ENCODE assay signal across 1 cellular context in the genomic region with DNA sequence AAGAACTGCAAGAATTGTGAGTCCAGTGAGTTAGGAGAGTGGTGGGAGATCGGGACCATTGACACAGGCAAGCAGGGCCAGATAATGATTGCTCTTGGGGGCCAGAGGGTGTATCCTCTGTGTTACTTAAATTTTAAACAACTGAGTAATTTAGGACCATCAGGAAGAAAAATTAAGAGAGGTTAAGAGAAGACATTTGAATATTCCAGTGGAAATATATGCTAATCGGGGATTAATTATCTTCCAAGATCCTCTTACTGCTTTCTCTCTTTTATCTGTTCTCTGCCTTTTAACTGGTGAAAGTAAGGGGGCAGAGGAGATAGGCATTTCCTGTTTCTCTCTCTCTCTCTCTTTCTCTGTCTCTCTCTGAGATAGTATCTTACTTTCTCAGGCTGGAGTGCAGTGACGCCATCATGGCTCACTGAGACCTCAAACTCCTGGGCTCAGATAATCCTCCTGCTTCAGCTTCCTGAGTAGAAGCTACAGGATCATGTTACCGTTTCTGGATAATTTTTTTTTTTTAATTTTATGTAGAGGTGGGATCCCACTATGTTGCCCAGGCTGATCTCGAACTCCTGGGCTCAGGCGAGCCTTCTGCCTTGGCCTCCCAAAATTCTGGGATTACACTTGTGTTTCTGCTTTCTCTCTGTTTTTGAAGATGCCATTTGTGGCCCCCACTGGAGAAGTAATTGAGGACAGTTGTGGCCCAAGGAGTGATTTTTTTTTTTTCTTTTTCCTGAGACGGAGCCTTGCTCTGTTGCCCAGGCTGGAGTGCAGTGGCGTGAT.
TF ChIP-seq lines count a peak whose summit lies in the region.

No MANE protein-coding gene starts in this region.

TF ChIP-seq in K562, 482 proteins besides CTCF, POLR2A, EP300 and RAD21 (continued from another document and continues in another):
- peak; percentile 82 for TF ChIP-seq NEUROD1 (IDR thresholded peaks at IDR 0.05; ENCODE audit: borderline replicate concordance, low read depth, low read length, partially characterized antibody)
- peak; percentile 86 for TF ChIP-seq GABPA (tag; conservative IDR thresholded peaks at IDR 0.05; ENCODE audit: low read depth)
- TF ChIP-seq, protein P1, sequence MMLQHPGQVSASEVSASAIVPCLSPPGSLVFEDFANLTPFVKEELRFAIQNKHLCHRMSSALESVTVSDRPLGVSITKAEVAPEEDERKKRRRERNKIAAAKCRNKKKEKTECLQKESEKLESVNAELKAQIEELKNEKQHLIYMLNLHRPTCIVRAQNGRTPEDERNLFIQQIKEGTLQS (IDR thresholded peaks at IDR 0.05) = peak; percentile 92
- TF ChIP-seq, protein P1 (CRISPR knock-in tag; conservative IDR thresholded peaks at IDR 0.05) = peak; percentile 48; the same call in 1 of the 2 replicates
- peak in 1 of 2 experiments; percentile 73; a peak in 2 of 4 replicates for TF ChIP-seq ETV6 (IDR thresholded peaks at IDR 0.05; ENCODE audit: borderline replicate concordance in 1 of 2, low read depth in 2 of 2, low read length in 1 of 2)
- no peak for TF ChIP-seq ETV6 (CRISPR knock-in tag; IDR thresholded peaks at IDR 0.05; ENCODE audit: borderline replicate concordance)
- TF ChIP-seq, protein P2, sequence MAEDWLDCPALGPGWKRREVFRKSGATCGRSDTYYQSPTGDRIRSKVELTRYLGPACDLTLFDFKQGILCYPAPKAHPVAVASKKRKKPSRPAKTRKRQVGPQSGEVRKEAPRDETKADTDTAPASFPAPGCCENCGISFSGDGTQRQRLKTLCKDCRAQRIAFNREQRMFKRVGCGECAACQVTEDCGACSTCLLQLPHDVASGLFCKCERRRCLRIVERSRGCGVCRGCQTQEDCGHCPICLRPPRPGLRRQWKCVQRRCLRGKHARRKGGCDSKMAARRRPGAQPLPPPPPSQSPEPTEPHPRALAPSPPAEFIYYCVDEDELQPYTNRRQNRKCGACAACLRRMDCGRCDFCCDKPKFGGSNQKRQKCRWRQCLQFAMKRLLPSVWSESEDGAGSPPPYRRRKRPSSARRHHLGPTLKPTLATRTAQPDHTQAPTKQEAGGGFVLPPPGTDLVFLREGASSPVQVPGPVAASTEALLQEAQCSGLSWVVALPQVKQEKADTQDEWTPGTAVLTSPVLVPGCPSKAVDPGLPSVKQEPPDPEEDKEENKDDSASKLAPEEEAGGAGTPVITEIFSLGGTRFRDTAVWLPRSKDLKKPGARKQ (CRISPR knock-in tag; IDR thresholded peaks at IDR 0.05) = no peak
- no peak for TF ChIP-seq ZNF232 (CRISPR knock-in tag; IDR thresholded peaks at IDR 0.05)
- peak; percentile 88 for TF ChIP-seq ZNF592 (IDR thresholded peaks at IDR 0.05)
- TF ChIP-seq HDGF (IDR thresholded peaks at IDR 0.05) = 0 out of 2 replicates have a peak, but pooled peaks have one; percentile 61
- peak; percentile 25; the same call in 1 of the 2 replicates for TF ChIP-seq L3MBTL2 (IDR thresholded peaks at IDR 0.05)
- peak; percentile 58; the same call in 1 of the 2 replicates for TF ChIP-seq ZC3H11A (IDR thresholded peaks at IDR 0.05; ENCODE audit: low read depth, low read length)
- 0 out of 2 replicates have a peak, but pooled peaks have one; percentile 39 for TF ChIP-seq NFATC3 (IDR thresholded peaks at IDR 0.05)
- no peak for TF ChIP-seq PBX2 (CRISPR knock-in tag; IDR thresholded peaks at IDR 0.05; ENCODE audit: low read depth)
- TF ChIP-seq PBX2 (tag; conservative IDR thresholded peaks at IDR 0.05; ENCODE audit: low read depth) = peak; percentile 39
- TF ChIP-seq ZNF57 (CRISPR knock-in tag; IDR thresholded peaks at IDR 0.05) = no peak
- peak in 1 of 2 experiments; percentile 60 for TF ChIP-seq NCOA2 (IDR thresholded peaks at IDR 0.05; ENCODE audit: partially characterized antibody in 2 of 2)
- peak; percentile 53 for TF ChIP-seq MYC (IDR thresholded peaks at IDR 0.05; ENCODE audit: low read depth, low read length)
- no peak for TF ChIP-seq MYC (CRISPR knock-in tag; IDR thresholded peaks at IDR 0.05; ENCODE audit: borderline replicate concordance, low read depth)
- no peak for TF ChIP-seq PTBP1 (IDR thresholded peaks at IDR 0.05; ENCODE audit: low read depth, low read length)
- TF ChIP-seq POLR2H (tag; IDR thresholded peaks at IDR 0.05; ENCODE audit: low read depth) = 0 out of 2 replicates have a peak, but pooled peaks have one; percentile 59
- peak; percentile 58 for TF ChIP-seq EP400 (IDR thresholded peaks at IDR 0.05)
- TF ChIP-seq ZNF584 (CRISPR knock-in tag; IDR thresholded peaks at IDR 0.05; ENCODE audit: low read depth) = peak; percentile 74; the same call in 1 of the 2 replicates
- no peak for TF ChIP-seq ZNF217 (CRISPR knock-in tag; IDR thresholded peaks at IDR 0.05)
- TF ChIP-seq, protein P3, sequence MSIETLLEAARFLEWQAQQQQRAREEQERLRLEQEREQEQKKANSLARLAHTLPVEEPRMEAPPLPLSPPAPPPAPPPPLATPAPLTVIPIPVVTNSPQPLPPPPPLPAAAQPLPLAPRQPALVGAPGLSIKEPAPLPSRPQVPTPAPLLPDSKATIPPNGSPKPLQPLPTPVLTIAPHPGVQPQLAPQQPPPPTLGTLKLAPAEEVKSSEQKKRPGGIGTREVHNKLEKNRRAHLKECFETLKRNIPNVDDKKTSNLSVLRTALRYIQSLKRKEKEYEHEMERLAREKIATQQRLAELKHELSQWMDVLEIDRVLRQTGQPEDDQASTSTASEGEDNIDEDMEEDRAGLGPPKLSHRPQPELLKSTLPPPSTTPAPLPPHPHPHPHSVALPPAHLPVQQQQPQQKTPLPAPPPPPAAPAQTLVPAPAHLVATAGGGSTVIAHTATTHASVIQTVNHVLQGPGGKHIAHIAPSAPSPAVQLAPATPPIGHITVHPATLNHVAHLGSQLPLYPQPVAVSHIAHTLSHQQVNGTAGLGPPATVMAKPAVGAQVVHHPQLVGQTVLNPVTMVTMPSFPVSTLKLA (conservative IDR thresholded peaks at IDR 0.05) = peak in 1 of 2 experiments; percentile 35; a peak in 1 of 4 replicates
- peak; percentile 85 for TF ChIP-seq ZNF384 (IDR thresholded peaks at IDR 0.05; ENCODE audit: low read depth, low read length)
- no peak for TF ChIP-seq SIRT6 (IDR thresholded peaks at IDR 0.05; ENCODE audit: low read depth, low read length)
- TF ChIP-seq GTF2E2 (tag; IDR thresholded peaks at IDR 0.05) = no peak
- TF ChIP-seq CC2D1A (IDR thresholded peaks at IDR 0.05) = peak; percentile 70
- peak; percentile 26; the same call in 1 of the 2 replicates for TF ChIP-seq ADNP (tag; IDR thresholded peaks at IDR 0.05)
- TF ChIP-seq BRD9 (IDR thresholded peaks at IDR 0.05; ENCODE audit: low read depth, partially characterized antibody) = peak; percentile 94
- peak; percentile 88 for TF ChIP-seq HDAC2 (IDR thresholded peaks at IDR 0.05)
- peak; percentile 91 for TF ChIP-seq ZNF589 (CRISPR knock-in tag; IDR thresholded peaks at IDR 0.05; ENCODE audit: low read depth)
- peak; percentile 78; the same call in 1 of the 2 replicates for TF ChIP-seq BRD4 (IDR thresholded peaks at IDR 0.05)
- peak; percentile 87 for TF ChIP-seq JUN (IDR thresholded peaks at IDR 0.05; ENCODE audit: borderline replicate concordance, low read depth, low read length)
- TF ChIP-seq JUN (CRISPR knock-in tag; IDR thresholded peaks at IDR 0.05; ENCODE audit: borderline replicate concordance) = no peak
- TF ChIP-seq TAF9B (IDR thresholded peaks at IDR 0.05; ENCODE audit: partially characterized antibody) = peak; percentile 45
- no peak for TF ChIP-seq ZNF174 (CRISPR knock-in tag; IDR thresholded peaks at IDR 0.05)
- 0 out of 2 replicates have a peak, but pooled peaks have one; percentile 66 for TF ChIP-seq ZBTB33 (CRISPR knock-in tag; IDR thresholded peaks at IDR 0.05)
- TF ChIP-seq TOE1 (IDR thresholded peaks at IDR 0.05; ENCODE audit: borderline replicate concordance) = peak; percentile 52
- TF ChIP-seq TOE1 (CRISPR knock-in tag; IDR thresholded peaks at IDR 0.05; ENCODE audit: borderline replicate concordance, low read depth) = no peak
- TF ChIP-seq MAZ (CRISPR knock-in tag; conservative IDR thresholded peaks at IDR 0.05 in 1 of 2, IDR thresholded peaks at IDR 0.05 in 1 of 2) = peak; percentile 37 to 52; a peak in 1 of 4 replicates
- peak; percentile 94 for TF ChIP-seq LEF1 (IDR thresholded peaks at IDR 0.05)
- no peak for TF ChIP-seq CHD2 (IDR thresholded peaks at IDR 0.05; ENCODE audit: low read depth, low read length)
- TF ChIP-seq, protein P4, sequence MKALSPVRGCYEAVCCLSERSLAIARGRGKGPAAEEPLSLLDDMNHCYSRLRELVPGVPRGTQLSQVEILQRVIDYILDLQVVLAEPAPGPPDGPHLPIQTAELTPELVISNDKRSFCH (CRISPR knock-in tag; IDR thresholded peaks at IDR 0.05) = no peak
- TF ChIP-seq, protein P4 (tag; IDR thresholded peaks at IDR 0.05) = no peak
- TF ChIP-seq, protein P5, sequence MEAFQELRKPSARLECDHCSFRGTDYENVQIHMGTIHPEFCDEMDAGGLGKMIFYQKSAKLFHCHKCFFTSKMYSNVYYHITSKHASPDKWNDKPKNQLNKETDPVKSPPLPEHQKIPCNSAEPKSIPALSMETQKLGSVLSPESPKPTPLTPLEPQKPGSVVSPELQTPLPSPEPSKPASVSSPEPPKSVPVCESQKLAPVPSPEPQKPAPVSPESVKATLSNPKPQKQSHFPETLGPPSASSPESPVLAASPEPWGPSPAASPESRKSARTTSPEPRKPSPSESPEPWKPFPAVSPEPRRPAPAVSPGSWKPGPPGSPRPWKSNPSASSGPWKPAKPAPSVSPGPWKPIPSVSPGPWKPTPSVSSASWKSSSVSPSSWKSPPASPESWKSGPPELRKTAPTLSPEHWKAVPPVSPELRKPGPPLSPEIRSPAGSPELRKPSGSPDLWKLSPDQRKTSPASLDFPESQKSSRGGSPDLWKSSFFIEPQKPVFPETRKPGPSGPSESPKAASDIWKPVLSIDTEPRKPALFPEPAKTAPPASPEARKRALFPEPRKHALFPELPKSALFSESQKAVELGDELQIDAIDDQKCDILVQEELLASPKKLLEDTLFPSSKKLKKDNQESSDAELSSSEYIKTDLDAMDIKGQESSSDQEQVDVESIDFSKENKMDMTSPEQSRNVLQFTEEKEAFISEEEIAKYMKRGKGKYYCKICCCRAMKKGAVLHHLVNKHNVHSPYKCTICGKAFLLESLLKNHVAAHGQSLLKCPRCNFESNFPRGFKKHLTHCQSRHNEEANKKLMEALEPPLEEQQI (IDR thresholded peaks at IDR 0.05) = peak; percentile 66; the same call in 1 of the 2 replicates
- TF ChIP-seq SUPT5H (IDR thresholded peaks at IDR 0.05) = peak; percentile 25; the same call in 1 of the 2 replicates
